ENCODE assay signal across 9 cellular contexts in genomic region chr2:205024822-205025518, GRCh38.
DNase-seq lines count a peak whose midpoint lies in the region; ATAC-seq and TF ChIP-seq lines count a peak whose summit lies in the region.
"Had no signal": no experiment of that assay in that cellular context is flagged by ENCODE, and none has a peak within 500 bp of the region (broad histone marks: within the 10 kb centered on the region; RNA-seq: fewer than 3 reads in every experiment).

No MANE protein-coding gene starts in this region.

- peak; percentile 97 to 100 (median 99) for ATAC-seq in psoas muscle
- no peak for ATAC-seq in GM18517 (IDR thresholded peaks at IDR 0.05; ENCODE audit: unreplicated experiment)
- no peak for ATAC-seq in natural killer cell

- H3K4me3 Mint-ChIP-seq in natural killer cell: no peak overlapping the region
- H3K4me3 Mint-ChIP-seq: activated B cell treated with CpG ODN at 0.5 μM for 24 hours had no signal

- intact Hi-C loops in psoas muscle (cut with DNase I) (no loop called here), natural killer cell (cut with micrococcal nuclease) (no loop called here)

- H3K36me3 ChIP-seq in psoas muscle (ENCODE audit: insufficient read depth in 1 of 2, low read depth in 1 of 2): no peaks in the 10 kb centered on the region

- peak; percentile 19 to 23 for DNase-seq in activated CD4-positive, alpha-beta T cell treated with anti-CD3 and anti-CD28 coated beads for 4 hours
- DNase-seq in activated CD4-positive, alpha-beta T cell treated with anti-CD3 and anti-CD28 coated beads, Interleukin-2, amount 50 U/mL, for 1 hour: no peak
- peak; percentile 36 for DNase-seq in activated CD4-positive, CD25-positive, alpha-beta regulatory T cell treated with anti-CD3 and anti-CD28 coated beads, Interleukin-2, amount 50 U/mL, for 72 hours
- peak; percentile 90 for DNase-seq in fibroblast of pulmonary artery (ENCODE audit: low read depth)
- DNase-seq in psoas muscle: peak; percentile 58 to 61
- DNase-seq in GM13977 (ENCODE audit: low spot score): no peak
- no peak for DNase-seq in natural killer cell
- DNase-seq: activated B cell treated with CpG ODN at 0.5 μM for 24 hours had no signal

- H3K9me3 Mint-ChIP-seq in natural killer cell: no peaks in the 10 kb centered on the region
- H3K9me3 Mint-ChIP-seq: activated B cell treated with CpG ODN at 0.5 μM for 24 hours had no signal

- no peaks in the 10 kb centered on the region for H3K27me3 Mint-ChIP-seq in natural killer cell (ENCODE audit: low read depth in 2 of 2)
- H3K27me3 Mint-ChIP-seq: activated B cell treated with CpG ODN at 0.5 μM for 24 hours had no signal

- in situ Hi-C loops in GM13977 (cut with MboI; ENCODE audit: low pct_unique_long_range_greater_than_20kb, low sequenced_read_pairs, unreplicated experiment): no loop called here

- TF ChIP-seq CTCF in fibroblast of pulmonary artery (IDR thresholded peaks at IDR 0.05; ENCODE audit: low read length, missing control alignments) (no peak), psoas muscle (IDR thresholded peaks at IDR 0.05) (no peak), GM13977 (IDR thresholded peaks at IDR 0.05; ENCODE audit: extremely low read depth, insufficient read depth, missing control alignments) (no peak), natural killer cell (IDR thresholded peaks at IDR 0.05) (no peak)

- H3K9me3 ChIP-seq in psoas muscle: no peaks in the 10 kb centered on the region

- H3K4me3 ChIP-seq in fibroblast of pulmonary artery (replicated peaks; ENCODE audit: low read depth, low read length): peak overlapping the region; percentile 31
- peak overlapping the region; percentile 39 for H3K4me3 ChIP-seq in psoas muscle

- peak overlapping the region; percentile 72 for H3K27ac ChIP-seq in psoas muscle

- no peaks in the 10 kb centered on the region for H3K36me3 Mint-ChIP-seq in natural killer cell

- no peaks in the 10 kb centered on the region for H3K27me3 ChIP-seq in psoas muscle (ENCODE audit: insufficient read depth in 3 of 3, low read length in 2 of 3)

- H3K4me1 ChIP-seq in psoas muscle: peaks cover 12% of the 10 kb centered on the region

- H3K27ac Mint-ChIP-seq in natural killer cell: no peak overlapping the region
- H3K27ac Mint-ChIP-seq: activated B cell treated with CpG ODN at 0.5 μM for 24 hours had no signal

- no peaks in the 10 kb centered on the region for H3K4me1 Mint-ChIP-seq in natural killer cell
- H3K4me1 Mint-ChIP-seq: activated B cell treated with CpG ODN at 0.5 μM for 24 hours had no signal

- 30 to 41% (median 32%) methylated on average over 10 of the region's 10 CpGs for WGBS in psoas muscle, 3 donors

Comparison
In these comparisons a context has a peak if more than half of its experiments do, and no peak if none do; other contexts are left out.
1. DNase-seq: peak in activated CD4-positive, alpha-beta T cell treated with anti-CD3 and anti-CD28 coated beads for 4 hours (2 of 2), activated CD4-positive, CD25-positive, alpha-beta regulatory T cell treated with anti-CD3 and anti-CD28 coated beads, Interleukin-2, amount 50 U/mL, for 72 hours (single experiment), fibroblast of pulmonary artery (single experiment) and psoas muscle (2 of 2); none in activated CD4-positive, alpha-beta T cell treated with anti-CD3 and anti-CD28 coated beads, Interleukin-2, amount 50 U/mL, for 1 hour (single experiment), GM13977 (single experiment) and natural killer cell (single experiment).
2. ATAC-seq: peak in psoas muscle (4 of 4); none in GM18517 (single experiment) and natural killer cell (0 of 3).